23 cellular contexts compared by ENCODE assay signal in the genomic region with DNA sequence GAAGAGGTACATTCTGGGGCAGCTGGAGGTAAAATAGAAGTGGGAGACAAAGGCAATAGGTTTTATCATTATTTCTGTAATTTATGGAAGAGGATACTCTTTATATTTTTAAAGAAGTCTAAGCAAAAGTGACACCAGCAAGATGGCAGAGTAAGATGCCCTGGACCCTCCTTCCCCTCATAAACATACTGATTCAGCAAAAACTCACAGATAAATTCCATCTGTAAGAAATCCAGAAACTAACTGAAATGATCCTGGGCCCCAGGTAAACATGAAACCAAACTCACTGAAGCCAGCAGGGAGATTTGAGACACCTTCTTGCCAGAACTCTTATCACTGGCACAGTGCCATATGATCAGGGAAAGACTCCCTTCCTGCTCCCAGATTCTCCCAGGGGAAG.
"Had no signal": no experiment of that assay in that cellular context is flagged by ENCODE, and none has a peak within 500 bp of the region (broad histone marks: within the 10 kb centered on the region; RNA-seq: fewer than 3 reads in every experiment).

No MANE protein-coding gene starts in this region.

- H3K27ac ChIP-seq: KMS-11, PC-9, Peyer's patch, SJCRH30 had no signal

- H2AFZ ChIP-seq: PC-9 had no signal

- DNase-seq: NCI-H1092; NCI-H1105 treated with DMSO at 0.1 percent for 48 hours; NCI-H1417 treated with DMSO at 0.1 percent for 48 hours; NCI-H146; NCI-H1694 treated with DMSO at 0.1 percent for 48 hours; NCI-H1930; NCI-H2081; NCI-H2107; NCI-H226; NCI-H446 treated with DMSO at 0.1 percent for 48 hours; NCI-H510A treated with DMSO at 0.1 percent for 48 hours; NCI-H526; NCI-H748 treated with DMSO at 0.1 percent for 48 hours; NK-92 treated with Interleukin-12 subunit alpha and Interleukin-12 subunit beta, amount 100 ng/mL, for 24 hours; PC-9; Peyer's patch; SHP77 treated with DMSO at 0.1 percent for 48 hours; SJCRH30; T-helper 1 cell; T-helper 17 cell had no signal

- H3K27ac Mint-ChIP-seq: T-helper 17 cell had no signal

- H3K4me2 ChIP-seq: KMS-11, PC-9 had no signal

- H3K4me3 Mint-ChIP-seq: T-helper 17 cell had no signal

- ATAC-seq: Right ventricle myocardium inferior, SK-N-SH treated with all-trans-retinoic acid at 6 μM for 48 hours, T-helper 17 cell had no signal

- H3K4me1 ChIP-seq: SJCRH30 had no signal

- H3K36me3 ChIP-seq: Peyer's patch, SJCRH30 had no signal

- H3K27me3 ChIP-seq: Peyer's patch, SJCRH30 had no signal

- H3K9ac ChIP-seq: KMS-11 had no signal

- H3K4me3 ChIP-seq: PC-9, Peyer's patch, SJCRH30 had no signal
